ENCODE assay signal across 34 cellular contexts in genomic region chr12:127942981-127943380, GRCh38.
DNase-seq lines count a peak whose midpoint lies in the region; ATAC-seq and TF ChIP-seq lines count a peak whose summit lies in the region.
"Had no signal": no experiment of that assay in that cellular context is flagged by ENCODE, and none has a peak within 500 bp of the region (broad histone marks: within the 10 kb centered on the region; RNA-seq: fewer than 3 reads in every experiment).

No MANE protein-coding gene starts in this region.

- no peaks in the 10 kb centered on the region for H3K36me3 ChIP-seq in PC-3 (ENCODE audit: low read depth, low read length)
- H3K36me3 ChIP-seq in SJSA1 = no peaks in the 10 kb centered on the region
- H3K36me3 ChIP-seq in heart right ventricle = no peaks in the 10 kb centered on the region
- H3K36me3 ChIP-seq: BE2C; BLaER1; BLaER1 treated with 17β-estradiol and CSF1 and Interleukin-3, amounts not matched to agents 10 nM and 100 nM had no signal

- CTCF ChIA-PET in PC-3 (lab: Charles Lee) = no interaction called here

- peaks cover 7 to 8% of the 10 kb centered on the region in 2 donors for H3K9me3 Mint-ChIP-seq in activated T-cell treated with anti-CD3 and anti-CD28 coated beads, Interleukin-2, amount 50 U/mL, for 72 hours

- peak overlapping the region; percentile 78 for H3K9ac ChIP-seq in PC-3 (ENCODE audit: low read length)
- H3K9ac ChIP-seq: BLaER1; BLaER1 treated with 17β-estradiol and CSF1 and Interleukin-3, amounts not matched to agents 10 nM and 100 nM had no signal

- H3K27me3 ChIP-seq in PC-3 (ENCODE audit: low read length) (no peaks in the 10 kb centered on the region), SJSA1 (replicated peaks) (no peaks in the 10 kb centered on the region), heart right ventricle (no peaks in the 10 kb centered on the region)
- H3K27me3 ChIP-seq: BE2C; BLaER1; BLaER1 treated with 17β-estradiol and CSF1 and Interleukin-3, amounts not matched to agents 10 nM and 100 nM had no signal

- H3K27ac ChIP-seq in C4-2B = peak overlapping the region; percentile 57; the same call in 1 of the 2 replicates
- H3K27ac ChIP-seq in PC-3 (ENCODE audit: low read length) = peak overlapping the region; percentile 94
- peak overlapping the region; percentile 93 for H3K27ac ChIP-seq in SJSA1
- H3K27ac ChIP-seq in heart right ventricle = no peak overlapping the region
- H3K27ac ChIP-seq: 22Rv1; A549; BLaER1; BLaER1 treated with 17β-estradiol and CSF1 and Interleukin-3, amounts not matched to agents 10 nM and 100 nM had no signal

- peaks cover 40% of the 10 kb centered on the region for H3K4me1 ChIP-seq in PC-3 (ENCODE audit: insufficient read depth, low read length)
- H3K4me1 ChIP-seq in SJSA1 (replicated peaks) = peaks cover 49% of the 10 kb centered on the region
- no peaks in the 10 kb centered on the region for H3K4me1 ChIP-seq in heart right ventricle
- H3K4me1 ChIP-seq: A549; BE2C; BLaER1; BLaER1 treated with 17β-estradiol and CSF1 and Interleukin-3, amounts not matched to agents 10 nM and 100 nM; Caco-2 had no signal

- peaks cover 16% of the 10 kb centered on the region; the same call in 1 of the 2 replicates for H3K9me3 ChIP-seq in PC-3 (ENCODE audit: low read length)
- no peaks in the 10 kb centered on the region for H3K9me3 ChIP-seq in SJSA1 (replicated peaks)
- no peaks in the 10 kb centered on the region for H3K9me3 ChIP-seq in heart right ventricle
- H3K9me3 ChIP-seq: A549, BE2C, BLaER1, Caco-2 had no signal

- no peak for ATAC-seq in PC-3
- peak; percentile 12 for ATAC-seq in left colon
- no peak for ATAC-seq in activated T-cell treated with anti-CD3 and anti-CD28 coated beads, Interleukin-2, amount 50 U/mL, for 72 hours (replicated peaks in 1 of 2)
- no peak for ATAC-seq in heart right ventricle
- ATAC-seq: A549; CD8-positive, alpha-beta T cell had no signal

- H3K79me2 ChIP-seq in PC-3 (ENCODE audit: low read length) = no peaks in the 10 kb centered on the region

- POLR2A ChIA-PET in PC-3 (lab: Charles Lee; ENCODE audit: unreplicated experiment) = no interaction called here

- intact Hi-C loops in PC-3 (cut with micrococcal nuclease) (no loop called here), left colon (cut with DNase I, micrococcal nuclease) (no loop called here), heart right ventricle (cut with DNase I) (no loop called here)

- no peaks in the 10 kb centered on the region for H3K27me3 Mint-ChIP-seq in activated T-cell treated with anti-CD3 and anti-CD28 coated beads, Interleukin-2, amount 50 U/mL, for 72 hours (ENCODE audit: low read depth)
- H3K27me3 Mint-ChIP-seq: B cell; CD4-positive, alpha-beta memory T cell; CD4-positive, alpha-beta T cell; CD4-positive, CD25-positive, alpha-beta regulatory T cell; CD8-positive, alpha-beta memory T cell had no signal

- 40 to 52% methylated on average over 3 of the region's 3 CpGs for WGBS in heart right ventricle, 2 donors

- no peaks in the 10 kb centered on the region for H4K20me1 ChIP-seq in PC-3 (ENCODE audit: low read length)
- H4K20me1 ChIP-seq: BLaER1; BLaER1 treated with 17β-estradiol and CSF1 and Interleukin-3, amounts not matched to agents 10 nM and 100 nM had no signal

- H3K4me3 ChIP-seq in PC-3 (ENCODE audit: low read length) (no peak overlapping the region), SJSA1 (no peak overlapping the region), heart right ventricle (no peak overlapping the region)
- H3K4me3 ChIP-seq: A549; BLaER1; BLaER1 treated with 17β-estradiol and CSF1 and Interleukin-3, amounts not matched to agents 10 nM and 100 nM had no signal

- TF ChIP-seq CTCF in C4-2B (conservative IDR thresholded peaks at IDR 0.05) (no peak), PC-3 (conservative IDR thresholded peaks at IDR 0.05; ENCODE audit: low read depth, low read length) (no peak), heart right ventricle (IDR thresholded peaks at IDR 0.05) (no peak)

- DNase-seq in PC-3 (no peak), SJSA1 (ENCODE audit: low read depth in 1 of 2, low spot score in 2 of 2) (peak; percentile 52 to 85), left colon (no peak), heart right ventricle (no peak), GM19238 (ENCODE audit: insufficient read length, low spot score) (no peak), SW 1271 (lab: John Stamatoyannopoulos, UW) (no peak)
- DNase-seq in activated T-cell treated with anti-CD3 and anti-CD28 coated beads, Interleukin-2, amount 50 U/mL, for 72 hours = no peak
- DNase-seq: 8988T; ACHN; AML-193; BE2C; C1 segment of cervical spinal cord; Caco-2; Calu3; CD4-positive, alpha-beta memory T cell; CD4-positive, alpha-beta T cell; CD4-positive, CD25-positive, alpha-beta regulatory T cell; CD8-positive, alpha-beta memory T cell; CD8-positive, alpha-beta T cell; COR-L47; DMS 273 treated with DMSO at 0.1 percent for 48 hours; DMS153; DMS53; DMS79; DMS79 treated with DMSO at 0.1 percent for 48 hours; DND-41; EL had no signal

- no peaks in the 10 kb centered on the region for H3F3A ChIP-seq in PC-3 (ENCODE audit: low read length, unreplicated experiment)

- no peaks in the 10 kb centered on the region for H3K9me2 ChIP-seq in PC-3 (replicated peaks; ENCODE audit: low read length)

- peak overlapping the region; percentile 61 for H3K4me2 ChIP-seq in PC-3 (ENCODE audit: low read length)
- H3K4me2 ChIP-seq: A549; BLaER1; BLaER1 treated with 17β-estradiol and CSF1 and Interleukin-3, amounts not matched to agents 10 nM and 100 nM had no signal

- peak overlapping the region; percentile 25; the same call in 1 of the 2 replicates for H2AFZ ChIP-seq in PC-3 (ENCODE audit: low read length)

- H3K4me1 Mint-ChIP-seq in activated T-cell treated with anti-CD3 and anti-CD28 coated beads, Interleukin-2, amount 50 U/mL, for 72 hours (ENCODE audit: low read depth) = no peaks in the 10 kb centered on the region
- H3K4me1 Mint-ChIP-seq: B cell; CD14-positive monocyte; CD4-positive, alpha-beta memory T cell; CD4-positive, CD25-positive, alpha-beta regulatory T cell; CD8-positive, alpha-beta memory T cell had no signal

- BruUV-seq in PC-3 (replicated peaks; lab: Mats Ljungman, UMichigan) = no TSS peak

- no peak overlapping the region for H3K4me3 Mint-ChIP-seq in activated T-cell treated with anti-CD3 and anti-CD28 coated beads, Interleukin-2, amount 50 U/mL, for 72 hours
- H3K4me3 Mint-ChIP-seq: B cell; CD14-positive monocyte; CD4-positive, alpha-beta memory T cell; CD4-positive, alpha-beta T cell; CD4-positive, CD25-positive, alpha-beta regulatory T cell; CD8-positive, alpha-beta memory T cell; CD8-positive, alpha-beta T cell had no signal

- no peak overlapping the region for H3K27ac Mint-ChIP-seq in activated T-cell treated with anti-CD3 and anti-CD28 coated beads, Interleukin-2, amount 50 U/mL, for 72 hours
- H3K27ac Mint-ChIP-seq: B cell; CD14-positive monocyte; CD4-positive, alpha-beta memory T cell; CD4-positive, alpha-beta T cell; CD4-positive, CD25-positive, alpha-beta regulatory T cell; CD8-positive, alpha-beta memory T cell; CD8-positive, alpha-beta T cell had no signal

- H3K36me3 Mint-ChIP-seq in activated T-cell treated with anti-CD3 and anti-CD28 coated beads, Interleukin-2, amount 50 U/mL, for 72 hours (ENCODE audit: insufficient read depth in 2 of 2) = peaks cover 0 to 3% of the 10 kb centered on the region in 2 donors
- H3K36me3 Mint-ChIP-seq: CD14-positive monocyte; CD4-positive, alpha-beta memory T cell; CD4-positive, CD25-positive, alpha-beta regulatory T cell; CD8-positive, alpha-beta memory T cell; CD8-positive, alpha-beta T cell had no signal

Comparison
In these comparisons a context has a peak if more than half of its experiments do, and no peak if none do; other contexts are left out.
1. H3K27ac ChIP-seq: peak in C4-2B (single experiment), PC-3 (single experiment) and SJSA1 (single experiment); none in heart right ventricle (0 of 10).
2. DNase-seq: peak in SJSA1 (2 of 2); none in PC-3 (single experiment), left colon (0 of 2), activated T-cell treated with anti-CD3 and anti-CD28 coated beads, Interleukin-2, amount 50 U/mL, for 72 hours (0 of 2), heart right ventricle (0 of 2), GM19238 (single experiment) and SW 1271 (0 of 2).